36 cellular contexts compared by ENCODE assay signal in the genomic region with DNA sequence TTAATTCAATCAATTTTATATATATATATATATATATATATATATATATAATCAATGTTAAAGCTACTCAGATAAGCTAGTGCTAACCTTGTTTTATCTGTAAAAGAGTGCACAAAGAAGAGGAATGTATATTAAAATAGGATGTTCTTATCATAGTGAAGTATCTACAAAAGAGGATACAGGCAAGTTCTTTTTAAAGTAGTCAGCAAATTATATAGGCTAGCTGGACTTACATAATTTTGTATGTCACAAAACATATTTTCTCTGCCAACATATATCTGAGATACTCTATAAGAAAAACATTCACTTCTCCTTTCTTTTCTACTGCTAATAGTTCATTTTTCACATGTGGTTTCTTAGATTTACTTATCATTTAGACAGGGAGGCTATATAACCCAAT. TPM values are rescaled to one million over a fixed set of nuclear protein-coding genes. Genes with fewer than 3 reads are reported as not detected.
DNase-seq lines count a peak whose midpoint lies in the region; ATAC-seq, FAIRE-seq and TF ChIP-seq lines count a peak whose summit lies in the region.
"Had no signal": no experiment of that assay in that cellular context is flagged by ENCODE, and none has a peak within 500 bp of the region (broad histone marks: within the 10 kb centered on the region; RNA-seq: fewer than 3 reads in every experiment).

No MANE protein-coding gene starts in this region.

- H3K4me2 ChIP-seq in HepG2 (ENCODE audit: low read depth, low read length) (no peak overlapping the region), Karpas-422 (ENCODE audit: low read depth, low read length, poor library complexity, severe bottlenecking) (peak overlapping the region; percentile 16)
- H3K4me2 ChIP-seq: A549; BLaER1; BLaER1 treated with 17β-estradiol and CSF1 and Interleukin-3, amounts not matched to agents 10 nM and 100 nM had no signal

- no peaks in the 10 kb centered on the region for H3K27me3 ChIP-seq in HepG2 (ENCODE audit: control insufficient read depth in 1 of 2, insufficient read depth in 2 of 2, low read length in 2 of 2)
- no peaks in the 10 kb centered on the region for H3K27me3 ChIP-seq in right lobe of liver
- H3K27me3 ChIP-seq in Karpas-422 (ENCODE audit: low read length), result no peaks in the 10 kb centered on the region
- H3K27me3 ChIP-seq: BE2C; BLaER1; BLaER1 treated with 17β-estradiol and CSF1 and Interleukin-3, amounts not matched to agents 10 nM and 100 nM had no signal

- BruUV-seq in HepG2 (replicated peaks; lab: Mats Ljungman, UMichigan), result no TSS peak

- no peaks in the 10 kb centered on the region for H3K9me2 ChIP-seq in Karpas-422 (replicated peaks; ENCODE audit: insufficient read depth, low read length)

- H4K20me1 ChIP-seq in HepG2 (ENCODE audit: insufficient read depth, low read length) (no peaks in the 10 kb centered on the region), Karpas-422 (ENCODE audit: insufficient read depth, low read depth, low read length) (no peaks in the 10 kb centered on the region)
- H4K20me1 ChIP-seq: BLaER1; BLaER1 treated with 17β-estradiol and CSF1 and Interleukin-3, amounts not matched to agents 10 nM and 100 nM had no signal

- intact Hi-C loops in HepG2 (cut with micrococcal nuclease; ENCODE audit: unreplicated experiment) (no loop called here), right lobe of liver (cut with DNase I) (no loop called here)

- no peak for TF ChIP-seq RAD21 in HepG2 (CRISPR knock-in tag; IDR thresholded peaks at IDR 0.05)

- TF ChIP-seq CTCF in HepG2 (CRISPR knock-in tag; IDR thresholded peaks at IDR 0.05) (no peak), right lobe of liver (IDR thresholded peaks at IDR 0.05) (no peak)

- H3K4me3 ChIP-seq in HepG2 (replicated peaks in 1 of 3; ENCODE audit: insufficient read depth in 1 of 3, low read depth in 2 of 3, low read length in 3 of 3), result no peak overlapping the region
- no peak overlapping the region for H3K4me3 ChIP-seq in right lobe of liver
- no peak overlapping the region for H3K4me3 ChIP-seq in Karpas-422 (ENCODE audit: low read length)
- H3K4me3 ChIP-seq: A549; BLaER1; BLaER1 treated with 17β-estradiol and CSF1 and Interleukin-3, amounts not matched to agents 10 nM and 100 nM had no signal

- TF ChIP-seq EP300 in HepG2 (IDR thresholded peaks at IDR 0.05; ENCODE audit: low read depth in 2 of 2, low read length in 2 of 2) (no peak), HepG2 (CRISPR knock-in tag; IDR thresholded peaks at IDR 0.05; ENCODE audit: borderline replicate concordance) (no peak)

- H3K9ac ChIP-seq in HepG2 (ENCODE audit: insufficient read depth, low read depth, low read length), result no peak overlapping the region
- H3K9ac ChIP-seq in Karpas-422 (ENCODE audit: low read length), result no peak overlapping the region
- H3K9ac ChIP-seq: BLaER1; BLaER1 treated with 17β-estradiol and CSF1 and Interleukin-3, amounts not matched to agents 10 nM and 100 nM had no signal

- H3K27ac ChIP-seq in HepG2 (ENCODE audit: extremely low read length, insufficient read depth, low read length) (no peak overlapping the region), right lobe of liver (no peak overlapping the region), Karpas-422 (ENCODE audit: low read length) (peak overlapping the region; percentile 71)
- H3K27ac ChIP-seq: 22Rv1; A549; BLaER1; BLaER1 treated with 17β-estradiol and CSF1 and Interleukin-3, amounts not matched to agents 10 nM and 100 nM; C4-2B had no signal

- DNase-seq in HepG2 (ENCODE audit: low spot score) (no peak), right lobe of liver (no peak), Karpas-422 (peak; percentile 55), HT-29 (ENCODE audit: low spot score) (no peak)
- DNase-seq: 8988T; ACHN; AML-193; BE2C; C1 segment of cervical spinal cord; Caco-2; Calu3; CD4-positive, alpha-beta memory T cell; CD4-positive, alpha-beta T cell; CD4-positive, CD25-positive, alpha-beta regulatory T cell; CD8-positive, alpha-beta memory T cell; CD8-positive, alpha-beta T cell; COR-L47; DMS 273 treated with DMSO at 0.1 percent for 48 hours; DMS153; DMS53; DMS79; DMS79 treated with DMSO at 0.1 percent for 48 hours; DND-41; EL had no signal

- no peaks in the 10 kb centered on the region for H3K4me1 ChIP-seq in HepG2 (ENCODE audit: insufficient read depth, low read length)
- H3K4me1 ChIP-seq in right lobe of liver, result no peaks in the 10 kb centered on the region
- H3K4me1 ChIP-seq in Karpas-422 (ENCODE audit: low read length), result peaks cover 54% of the 10 kb centered on the region
- H3K4me1 ChIP-seq: A549; BE2C; BLaER1; BLaER1 treated with 17β-estradiol and CSF1 and Interleukin-3, amounts not matched to agents 10 nM and 100 nM; Caco-2 had no signal

- FAIRE-seq in HepG2 (lab: Jason Lieb, UNC), result no peak
- FAIRE-seq: A204.1, A549, D721Med had no signal

- no peak overlapping the region for H2AFZ ChIP-seq in HepG2 (ENCODE audit: low read length)
- no peak overlapping the region for H2AFZ ChIP-seq in Karpas-422 (ENCODE audit: low read length)

- no peaks in the 10 kb centered on the region for H3K79me2 ChIP-seq in HepG2 (ENCODE audit: insufficient read depth, low read length)
- H3K79me2 ChIP-seq in Karpas-422 (ENCODE audit: low read length), result peaks cover 94% of the 10 kb centered on the region

- H3K9me3 ChIP-seq in HepG2 (ENCODE audit: low read length), result no peaks in the 10 kb centered on the region
- no peaks in the 10 kb centered on the region for H3K9me3 ChIP-seq in right lobe of liver
- H3K9me3 ChIP-seq in Karpas-422 (ENCODE audit: low read length), result no peaks in the 10 kb centered on the region
- H3K9me3 ChIP-seq: A549; BE2C; BLaER1; BLaER1 treated with 17β-estradiol and CSF1 and Interleukin-3, amounts not matched to agents 10 nM and 100 nM; Caco-2 had no signal

- ATAC-seq in HepG2, result no peak
- no peak for ATAC-seq in right lobe of liver
- ATAC-seq: A549; CD8-positive, alpha-beta T cell had no signal

- POLR2A ChIA-PET in HepG2 (lab: Yijun Ruan, JAX), result no interaction called here

- TF ChIP-seq POLR2A in HepG2 (IDR thresholded peaks at IDR 0.05; ENCODE audit: insufficient read depth in 1 of 2, low read depth in 2 of 2, low read length in 2 of 2) (no peak), right lobe of liver (IDR thresholded peaks at IDR 0.05) (no peak)

- no peaks in the 10 kb centered on the region for H3K36me3 ChIP-seq in HepG2 (replicated peaks in 1 of 2; ENCODE audit: control insufficient read depth in 1 of 2, insufficient read depth in 2 of 2, low read length in 2 of 2)
- H3K36me3 ChIP-seq in right lobe of liver, result no peaks in the 10 kb centered on the region
- 0 out of 2 replicates have a peak, but pooled peaks cover under 1% of the 10 kb centered on the region for H3K36me3 ChIP-seq in Karpas-422 (ENCODE audit: insufficient read depth, low read length)
- H3K36me3 ChIP-seq: BE2C; BLaER1; BLaER1 treated with 17β-estradiol and CSF1 and Interleukin-3, amounts not matched to agents 10 nM and 100 nM had no signal

- CTCF ChIA-PET in HepG2 (lab: Yijun Ruan, JAX; ENCODE audit: low intra/inter-chr PET ratio, low total read pairs), result no interaction called here

- in situ Hi-C loops in HepG2 (cut with HindIII; ENCODE audit: extremely low pct_ligation_motif_present, low pct_unique_long_range_greater_than_20kb), result no loop called here

TF ChIP-seq in HepG2, 621 proteins besides CTCF, POLR2A, EP300 and RAD21:
- no peak for TF ChIP-seq RCOR2 (CRISPR knock-in tag; IDR thresholded peaks at IDR 0.05)
- TF ChIP-seq MAFK (conservative IDR thresholded peaks at IDR 0.05 in 1 of 2, IDR thresholded peaks at IDR 0.05 in 1 of 2; ENCODE audit: low read length in 2 of 2), result peak; percentile 66 to 78
- TF ChIP-seq MAFF (IDR thresholded peaks at IDR 0.05; ENCODE audit: low read depth, low read length), result peak; percentile 48; the same call in 1 of the 2 replicates

RNA-seq across cellular contexts. Expression of a gene that starts 39.9 kb away (rescaled TPM):
- not detected in 2 replicates for total RNA-seq in HepG2 (2016; rRNA removed; fragmentation: Illumina TruSeq; extraction: Trizol)
- total RNA-seq in HepG2 (2016; cell fraction: cytosol; rRNA removed; fragmentation: Illumina TruSeq; extraction: Trizol; ENCODE audit: low read depth), result not detected in 2 replicates
- not detected in 2 replicates for total RNA-seq in HepG2 (2016; cell fraction: insoluble cytoplasmic fraction; rRNA removed; fragmentation: Illumina TruSeq; extraction: Trizol)
- not detected in 2 replicates for total RNA-seq in HepG2 (2016; cell fraction: membrane; rRNA removed; fragmentation: Illumina TruSeq; extraction: Trizol)
- not detected in 2 replicates for total RNA-seq in HepG2 (2016; cell fraction: nucleus; rRNA removed; fragmentation: Illumina TruSeq; extraction: Trizol)
- polyA plus RNA-seq in HepG2 (2011; rRNA removed), result not detected in 2 replicates
- polyA plus RNA-seq in HepG2 (2011; cell fraction: cytosol; rRNA removed), result not detected in 2 replicates
- not detected in 2 replicates for polyA plus RNA-seq in HepG2 (2011; cell fraction: nucleus; rRNA removed)
- not detected in 2 replicates for polyA plus RNA-seq in HepG2 (2012)
- not detected in 2 replicates for polyA plus RNA-seq in HepG2 (2016; cell fraction: cytosol; fragmentation: Illumina TruSeq; extraction: Trizol; ENCODE audit: low read depth)
- polyA plus RNA-seq in HepG2 (2016; cell fraction: insoluble cytoplasmic fraction; fragmentation: Illumina TruSeq; extraction: Trizol; ENCODE audit: low read depth), result not detected in 2 replicates
- polyA plus RNA-seq in HepG2 (2016; cell fraction: membrane; fragmentation: Illumina TruSeq; extraction: Trizol; ENCODE audit: low read depth), result not detected in 2 replicates
- polyA plus RNA-seq in HepG2 (2016; cell fraction: nucleus; fragmentation: Illumina TruSeq; extraction: Trizol; ENCODE audit: insufficient read depth, low read depth), result not detected in 2 replicates
- polyA minus RNA-seq in HepG2 (2011; rRNA and poly(A)+ RNA removed; ENCODE audit: low replicate concordance), result not detected in 2 replicates
- polyA minus RNA-seq in HepG2 (2011; cell fraction: cytosol; rRNA and poly(A)+ RNA removed), result not detected in 2 replicates
- not detected in 2 replicates for polyA minus RNA-seq in HepG2 (2011; cell fraction: nucleus; rRNA and poly(A)+ RNA removed)
- total RNA-seq in right lobe of liver, result under 1 TPM in 1 of 6 experiments, not detected in 5; 0.43 TPM
- 40.1 and 41.8 TPM in 2 replicates for total RNA-seq in Karpas-422 (2014; rRNA removed; shearing (Covaris generic); ENCODE audit: low replicate concordance)
- total RNA-seq in HT-29 (2014; rRNA removed; shearing (Covaris generic)), result not detected in 2 replicates
- total RNA-seq: A172; A673; Caco-2; Calu3; CD4-positive, alpha-beta memory T cell; CD4-positive, alpha-beta T cell; CD4-positive, CD25-positive, alpha-beta regulatory T cell; CD8-positive, alpha-beta memory T cell; CD8-positive, alpha-beta T cell; Daoy had no signal
- polyA plus RNA-seq: A549; AG04450; BJ; CD4-positive, alpha-beta memory T cell; CD4-positive, CD25-positive, alpha-beta regulatory T cell; CD8-positive, alpha-beta memory T cell had no signal

Comparison
In these comparisons a context has a peak if more than half of its experiments do, and no peak if none do; other contexts are left out.
1. RNA of a gene that starts 39.9 kb away (total RNA-seq): 40.1 to 41.8 TPM in Karpas-422; 0.43 TPM in right lobe of liver, not detected in HepG2 and not detected in HT-29; every median in the first group is over 10 times any median in the second.